Comparison of ENCODE assay signal across 29 cellular contexts in genomic region chr4:3445829-3446545, GRCh38. TPM values are rescaled to one million over a fixed set of nuclear protein-coding genes. Genes with fewer than 3 reads are reported as not detected.
DNase-seq lines count a peak whose midpoint lies in the region; ATAC-seq, FAIRE-seq and TF ChIP-seq lines count a peak whose summit lies in the region.
"Had no signal": no experiment of that assay in that cellular context is flagged by ENCODE, and none has a peak within 500 bp of the region (broad histone marks: within the 10 kb centered on the region; RNA-seq: fewer than 3 reads in every experiment).

No MANE protein-coding gene starts in this region.

- in situ Hi-C loops in HepG2 (cut with HindIII; ENCODE audit: extremely low pct_ligation_motif_present, low pct_unique_long_range_greater_than_20kb) = loop anchor here (5.0 kb wide), 1 partner anchor 99 kb away; no protein-coding TSS in a partner anchor

- 95% methylated on average over 12 of the region's 34 CpGs for WGBS in HepG2 (ENCODE audit: low lambda C conversion rate)

- H3K27ac ChIP-seq in HEK293 (ENCODE audit: extremely low read depth, low read depth, low read length) = no peak overlapping the region
- no peak overlapping the region for H3K27ac ChIP-seq in HepG2 (ENCODE audit: extremely low read length, insufficient read depth, low read length)
- H3K27ac ChIP-seq: RWPE1 had no signal

- no peak for TF ChIP-seq CTCF in HEK293 (tag by site-specific recombination; IDR thresholded peaks at IDR 0.05)
- no peak for TF ChIP-seq CTCF in HepG2 (CRISPR knock-in tag; IDR thresholded peaks at IDR 0.05)

- DNase-seq in left ventricle myocardium superior (peak; percentile 26), cardiac septum (ENCODE audit: low spot score) (no peak), HepG2 (ENCODE audit: low spot score) (no peak), SHP77 treated with DMSO at 0.1 percent for 48 hours (lab: John Stamatoyannopoulos, UW) (no peak)
- DNase-seq: C1 segment of cervical spinal cord; Caco-2; CD8-positive, alpha-beta T cell; GOT3; HCEC 1CT; Kasumi-1; NCI-H1105; NCI-H1436 treated with DMSO at 0.1 percent for 48 hours; NCI-H187 treated with DMSO at 0.1 percent for 48 hours; NCI-H2171 treated with DMSO at 0.1 percent for 48 hours; NCI-H345; NCI-H510A treated with DMSO at 0.1 percent for 48 hours; NCI-H748 treated with DMSO at 0.1 percent for 48 hours; NK-92 treated with Interleukin-12 subunit alpha and Interleukin-12 subunit beta, amount 100 ng/mL, for 24 hours; SK-N-SH; SW 1271 had no signal

- no peak for TF ChIP-seq RAD21 in HepG2 (CRISPR knock-in tag; IDR thresholded peaks at IDR 0.05)

- no peaks in the 10 kb centered on the region for H3K79me2 ChIP-seq in HepG2 (ENCODE audit: insufficient read depth, low read length)

- H3K9ac ChIP-seq in HepG2 (ENCODE audit: insufficient read depth, low read depth, low read length) = no peak overlapping the region
- H3K9ac ChIP-seq: SK-N-SH had no signal

- H3K36me3 ChIP-seq in HEK293 (ENCODE audit: control insufficient read depth in 2 of 2, insufficient read depth in 1 of 2, low read length in 2 of 2) (no peaks in the 10 kb centered on the region), HepG2 (replicated peaks in 1 of 2; ENCODE audit: control insufficient read depth in 1 of 2, insufficient read depth in 2 of 2, low read length in 2 of 2) (no peaks in the 10 kb centered on the region)

- BruUV-seq in HepG2 (replicated peaks; lab: Mats Ljungman, UMichigan) = no TSS peak

- intact Hi-C loops in left ventricle myocardium superior (cut with micrococcal nuclease) (loop anchor here (10.0 kb wide), 1 partner anchor 101 kb away; no protein-coding TSS in a partner anchor), cardiac septum (cut with DNase I) (no loop called here), HepG2 (cut with micrococcal nuclease; ENCODE audit: unreplicated experiment) (no loop called here)

- no peaks in the 10 kb centered on the region for H4K20me1 ChIP-seq in HepG2 (ENCODE audit: insufficient read depth, low read length)

- ATAC-seq in left ventricle myocardium superior = no peak
- no peak for ATAC-seq in HepG2
- ATAC-seq in HG03460 (IDR thresholded peaks at IDR 0.05; ENCODE audit: unreplicated experiment) = no peak
- ATAC-seq in HG02973 (IDR thresholded peaks at IDR 0.05; ENCODE audit: unreplicated experiment) = no peak
- ATAC-seq: CD8-positive, alpha-beta T cell had no signal

- TF ChIP-seq POLR2A in HepG2 (IDR thresholded peaks at IDR 0.05; ENCODE audit: insufficient read depth in 1 of 2, low read depth in 2 of 2, low read length in 2 of 2) = no peak

- no peak overlapping the region for H2AFZ ChIP-seq in HepG2 (ENCODE audit: low read length)

- TF ChIP-seq EP300 in HepG2 (IDR thresholded peaks at IDR 0.05; ENCODE audit: low read depth in 2 of 2, low read length in 2 of 2) (no peak), HepG2 (CRISPR knock-in tag; IDR thresholded peaks at IDR 0.05; ENCODE audit: borderline replicate concordance) (no peak)

- H3K4me1 ChIP-seq in HEK293 (ENCODE audit: control insufficient read depth, insufficient read depth, low read length) (no peaks in the 10 kb centered on the region), HepG2 (ENCODE audit: insufficient read depth, low read length) (peaks cover 40% of the 10 kb centered on the region)

- no peak overlapping the region for H3K4me3 ChIP-seq in HEK293 (ENCODE audit: low read depth, low read length)
- no peak overlapping the region for H3K4me3 ChIP-seq in HepG2 (replicated peaks in 1 of 3; ENCODE audit: insufficient read depth in 1 of 3, low read depth in 2 of 3, low read length in 3 of 3)

- CTCF ChIA-PET in HEK293 (lab: Yijun Ruan, JAX) = no interaction called here
- CTCF ChIA-PET in HepG2 (lab: Yijun Ruan, JAX; ENCODE audit: low intra/inter-chr PET ratio, low total read pairs) = no interaction called here

- H3K9me3 ChIP-seq in HEK293 (ENCODE audit: control insufficient read depth, insufficient read depth, low read depth, low read length) (no peaks in the 10 kb centered on the region), HepG2 (ENCODE audit: low read length) (no peaks in the 10 kb centered on the region)
- H3K9me3 ChIP-seq: Caco-2, SK-N-SH had no signal

- no peaks in the 10 kb centered on the region for H3K27me3 ChIP-seq in HepG2 (ENCODE audit: control insufficient read depth in 1 of 2, insufficient read depth in 2 of 2, low read length in 2 of 2)

- H3K4me2 ChIP-seq in HepG2 (ENCODE audit: low read depth, low read length) = no peak overlapping the region
- H3K4me2 ChIP-seq: SK-N-SH had no signal

- POLR2A ChIA-PET in HEK293 (lab: Yijun Ruan, JAX) (no interaction called here), HepG2 (lab: Yijun Ruan, JAX) (no interaction called here)

- no peak for FAIRE-seq in HepG2 (lab: Jason Lieb, UNC)
- FAIRE-seq: G401.6, GM12891 had no signal

TF ChIP-seq in HepG2, 621 proteins besides CTCF, POLR2A, EP300 and RAD21 (continues in another document):
- no peak for TF ChIP-seq POLR2G (IDR thresholded peaks at IDR 0.05; ENCODE audit: low read depth, low read length)

RNA-seq across cellular contexts. Expression of gene HGFAC, which starts 4.2 kb away (rescaled TPM):
- 0.67 TPM for total RNA-seq in left ventricle myocardium superior
- total RNA-seq in cardiac septum = 0.38 TPM
- 0.98 and 8.5 TPM in 2 replicates for total RNA-seq in HepG2 (2016; rRNA removed; fragmentation: Illumina TruSeq; extraction: Trizol)
- total RNA-seq in HepG2 (2016; cell fraction: cytosol; rRNA removed; fragmentation: Illumina TruSeq; extraction: Trizol; ENCODE audit: low read depth) = 1.8 and 1.9 TPM in 2 replicates
- 1.2 and 9.0 TPM in 2 replicates for total RNA-seq in HepG2 (2016; cell fraction: insoluble cytoplasmic fraction; rRNA removed; fragmentation: Illumina TruSeq; extraction: Trizol)
- total RNA-seq in HepG2 (2016; cell fraction: membrane; rRNA removed; fragmentation: Illumina TruSeq; extraction: Trizol) = 1.4 and 1.8 TPM in 2 replicates
- total RNA-seq in HepG2 (2016; cell fraction: nucleus; rRNA removed; fragmentation: Illumina TruSeq; extraction: Trizol) = 14.0 and 15.7 TPM in 2 replicates
- polyA plus RNA-seq in HepG2 (2011; rRNA removed) = 63.6 and 107 TPM in 2 replicates
- polyA plus RNA-seq in HepG2 (2011; cell fraction: cytosol; rRNA removed) = 8.9 and 16.3 TPM in 2 replicates
- polyA plus RNA-seq in HepG2 (2011; cell fraction: nucleus; rRNA removed) = 1,761 and 2,041 TPM in 2 replicates
- polyA plus RNA-seq in HepG2 (2012) = 31.4 and 46.5 TPM in 2 replicates
- polyA plus RNA-seq in HepG2 (2016; cell fraction: cytosol; fragmentation: Illumina TruSeq; extraction: Trizol; ENCODE audit: low read depth) = 1.9 and 2.1 TPM in 2 replicates
- 1.9 and 2.5 TPM in 2 replicates for polyA plus RNA-seq in HepG2 (2016; cell fraction: insoluble cytoplasmic fraction; fragmentation: Illumina TruSeq; extraction: Trizol; ENCODE audit: low read depth)
- polyA plus RNA-seq in HepG2 (2016; cell fraction: membrane; fragmentation: Illumina TruSeq; extraction: Trizol; ENCODE audit: low read depth) = 1.6 and 2.1 TPM in 2 replicates
- 65.6 and 66.9 TPM in 2 replicates for polyA plus RNA-seq in HepG2 (2016; cell fraction: nucleus; fragmentation: Illumina TruSeq; extraction: Trizol; ENCODE audit: insufficient read depth, low read depth)
- polyA minus RNA-seq in HepG2 (2011; rRNA and poly(A)+ RNA removed; ENCODE audit: low replicate concordance) = 15.4 TPM in 1 of 2 replicates, not detected in the other
- polyA minus RNA-seq in HepG2 (2011; cell fraction: cytosol; rRNA and poly(A)+ RNA removed) = 5.8 and 5.9 TPM in 2 replicates
- 43.4 and 57.3 TPM in 2 replicates for polyA minus RNA-seq in HepG2 (2011; cell fraction: nucleus; rRNA and poly(A)+ RNA removed)
- total RNA-seq: CD8-positive, alpha-beta T cell; HT-29; M059J had no signal

RNA-seq across cellular contexts. Expression of gene DOK7, which starts 17.1 kb away (rescaled TPM):
- total RNA-seq in left ventricle myocardium superior (35.5 TPM), cardiac septum (62.7 TPM), HepG2 (2016; rRNA removed; fragmentation: Illumina TruSeq; extraction: Trizol) (0.07 TPM in 1 of 2 replicates, not detected in the other)
- not detected in 2 replicates for total RNA-seq in HepG2 (2016; cell fraction: cytosol; rRNA removed; fragmentation: Illumina TruSeq; extraction: Trizol; ENCODE audit: low read depth)
- 0.04 TPM in 1 of 2 replicates, not detected in the other for total RNA-seq in HepG2 (2016; cell fraction: insoluble cytoplasmic fraction; rRNA removed; fragmentation: Illumina TruSeq; extraction: Trizol)
- total RNA-seq in HepG2 (2016; cell fraction: membrane; rRNA removed; fragmentation: Illumina TruSeq; extraction: Trizol) = 0.06 TPM in 1 of 2 replicates, not detected in the other
- not detected in 2 replicates for total RNA-seq in HepG2 (2016; cell fraction: nucleus; rRNA removed; fragmentation: Illumina TruSeq; extraction: Trizol)
- 0.03 and 0.05 TPM in 2 replicates for polyA plus RNA-seq in HepG2 (2011; rRNA removed)
- 0.05 and 0.08 TPM in 2 replicates for polyA plus RNA-seq in HepG2 (2011; cell fraction: cytosol; rRNA removed)
- 0.26 and 0.32 TPM in 2 replicates for polyA plus RNA-seq in HepG2 (2011; cell fraction: nucleus; rRNA removed)
- polyA plus RNA-seq in HepG2 (2012) = not detected in 2 replicates
- polyA plus RNA-seq in HepG2 (2016; cell fraction: cytosol; fragmentation: Illumina TruSeq; extraction: Trizol; ENCODE audit: low read depth) = not detected in 2 replicates
- polyA plus RNA-seq in HepG2 (2016; cell fraction: insoluble cytoplasmic fraction; fragmentation: Illumina TruSeq; extraction: Trizol; ENCODE audit: low read depth) = 0.19 TPM in 1 of 2 replicates, not detected in the other
- polyA plus RNA-seq in HepG2 (2016; cell fraction: membrane; fragmentation: Illumina TruSeq; extraction: Trizol; ENCODE audit: low read depth) = not detected in 2 replicates
- polyA plus RNA-seq in HepG2 (2016; cell fraction: nucleus; fragmentation: Illumina TruSeq; extraction: Trizol; ENCODE audit: insufficient read depth, low read depth) = not detected in 2 replicates
- 0.38 TPM in 1 of 2 replicates, not detected in the other for polyA minus RNA-seq in HepG2 (2011; rRNA and poly(A)+ RNA removed; ENCODE audit: low replicate concordance)
- polyA minus RNA-seq in HepG2 (2011; cell fraction: cytosol; rRNA and poly(A)+ RNA removed) = not detected in 2 replicates
- polyA minus RNA-seq in HepG2 (2011; cell fraction: nucleus; rRNA and poly(A)+ RNA removed) = not detected in 2 replicates
- total RNA-seq: A673; CD8-positive, alpha-beta T cell had no signal
- polyA plus RNA-seq: SK-N-SH had no signal

Comparison
In these comparisons a context has a peak if more than half of its experiments do, and no peak if none do; other contexts are left out.
1. RNA of gene DOK7, which starts 17.1 kb away (total RNA-seq): 62.7 TPM in cardiac septum (single experiment) and 35.5 TPM in left ventricle myocardium superior (single experiment); 0.04 to 0.07 TPM in HepG2; every median in the first group is over 10 times any median in the second.